23 cellular contexts compared by ENCODE assay signal in genomic region chr10:133254421-133255120, GRCh38. TPM values are rescaled to one million over a fixed set of nuclear protein-coding genes. Genes with fewer than 3 reads are reported as not detected.
DNase-seq lines count a peak whose midpoint lies in the region; ATAC-seq, FAIRE-seq and TF ChIP-seq lines count a peak whose summit lies in the region.
"Had no signal": no experiment of that assay in that cellular context is flagged by ENCODE, and none has a peak within 500 bp of the region (broad histone marks: within the 10 kb centered on the region; RNA-seq: fewer than 3 reads in every experiment).

No MANE protein-coding gene starts in this region.

- no peak overlapping the region for H3K4me2 ChIP-seq in HepG2 (ENCODE audit: low read depth, low read length)
- H3K4me2 ChIP-seq: A549, KMS-11, PC-9 had no signal

- H4K20me1 ChIP-seq in HepG2 (ENCODE audit: insufficient read depth, low read length), result no peaks in the 10 kb centered on the region

- intact Hi-C loops in HepG2 (cut with micrococcal nuclease; ENCODE audit: unreplicated experiment), result no loop called here
- intact Hi-C loops in right lobe of liver (cut with DNase I), result no loop called here
- intact Hi-C loops in adrenal gland (cut with DNase I), result no loop called here

- no TSS peak for BruUV-seq in HepG2 (replicated peaks; lab: Mats Ljungman, UMichigan)

- CTCF ChIA-PET in HepG2 (lab: Yijun Ruan, JAX; ENCODE audit: low intra/inter-chr PET ratio, low total read pairs), result no interaction called here

- H3K79me2 ChIP-seq in HepG2 (ENCODE audit: insufficient read depth, low read length), result no peaks in the 10 kb centered on the region

- peaks cover 0 to 9% (median 3%) of the 10 kb centered on the region in 5 donors for H3K27me3 Mint-ChIP-seq in naive thymus-derived CD8-positive, alpha-beta T cell
- peaks cover 0 to 4% of the 10 kb centered on the region in 2 donors for H3K27me3 Mint-ChIP-seq in natural killer cell treated with Interleukin-12 subunit alpha and Interleukin-12 subunit beta and Interleukin-15 and Interleukin-18, amount 100 ng/mL, for 72 hours

- FAIRE-seq in HepG2 (lab: Jason Lieb, UNC), result no peak
- FAIRE-seq: A549, G401.6 had no signal

- H3K9me3 ChIP-seq in HepG2 (ENCODE audit: low read length) (no peaks in the 10 kb centered on the region), right lobe of liver (no peaks in the 10 kb centered on the region), adrenal gland (replicated peaks in 1 of 3) (no peaks in the 10 kb centered on the region)
- H3K9me3 ChIP-seq: A549, HAP-1 had no signal

- H3K36me3 Mint-ChIP-seq in naive thymus-derived CD8-positive, alpha-beta T cell, result no peaks in the 10 kb centered on the region
- H3K36me3 Mint-ChIP-seq in natural killer cell treated with Interleukin-12 subunit alpha and Interleukin-12 subunit beta and Interleukin-15 and Interleukin-18, amount 100 ng/mL, for 72 hours, result no peaks in the 10 kb centered on the region

- H3K4me1 Mint-ChIP-seq in naive thymus-derived CD8-positive, alpha-beta T cell, result peaks cover 12 to 27% (median 23%) of the 10 kb centered on the region in 4 donors
- H3K4me1 Mint-ChIP-seq in natural killer cell treated with Interleukin-12 subunit alpha and Interleukin-12 subunit beta and Interleukin-15 and Interleukin-18, amount 100 ng/mL, for 72 hours (ENCODE audit: low read depth in 2 of 2), result peaks cover 10 to 13% of the 10 kb centered on the region in 2 donors

- H3K27me3 ChIP-seq in HepG2 (ENCODE audit: control insufficient read depth in 1 of 2, insufficient read depth in 2 of 2, low read length in 2 of 2) (peaks cover 18 to 72% of the 10 kb centered on the region in 2 experiments), right lobe of liver (no peaks in the 10 kb centered on the region), adrenal gland (no peaks in the 10 kb centered on the region)

- ATAC-seq in HepG2 (no peak), right lobe of liver (no peak), GM19452 (IDR thresholded peaks at IDR 0.05; ENCODE audit: unreplicated experiment) (no peak)
- no peak for ATAC-seq in naive thymus-derived CD8-positive, alpha-beta T cell
- no peak for ATAC-seq in natural killer cell treated with Interleukin-12 subunit alpha and Interleukin-12 subunit beta and Interleukin-15 and Interleukin-18, amount 100 ng/mL, for 72 hours
- ATAC-seq: A549, SK-N-SH treated with all-trans-retinoic acid at 6 μM for 48 hours had no signal

- DNase-seq in HepG2 (ENCODE audit: low spot score), result no peak
- no peak for DNase-seq in right lobe of liver
- peak in 6 of 7 donors; percentile 57 to 72 (median 62) for DNase-seq in adrenal gland
- no peak for DNase-seq in naive thymus-derived CD8-positive, alpha-beta T cell
- DNase-seq in NCI-H226, result no peak
- DNase-seq in natural killer cell treated with Interleukin-12 subunit alpha and Interleukin-12 subunit beta and Interleukin-15 and Interleukin-18, amount 100 ng/mL, for 72 hours (ENCODE audit: low spot score), result no peak
- no peak for DNase-seq in activated CD4-positive, alpha-beta T cell treated with anti-CD3 and anti-CD28 coated beads, Interleukin-2, amount 50 U/mL, for 4 hours
- DNase-seq: C1 segment of cervical spinal cord, DMS 273 treated with DMSO at 0.1 percent for 48 hours, MV-4-11, NCI-H1694 treated with DMSO at 0.1 percent for 48 hours, NCI-H2107, NCI-H345, NCI-H524 treated with DMSO at 0.1 percent for 48 hours, PC-9, SIG-M5 had no signal

- in situ Hi-C loops in HepG2 (cut with HindIII; ENCODE audit: extremely low pct_ligation_motif_present, low pct_unique_long_range_greater_than_20kb), result no loop called here

- H2AFZ ChIP-seq in HepG2 (ENCODE audit: low read length), result no peak overlapping the region
- H2AFZ ChIP-seq: PC-9 had no signal

- TF ChIP-seq POLR2A in HepG2 (IDR thresholded peaks at IDR 0.05; ENCODE audit: insufficient read depth in 1 of 2, low read depth in 2 of 2, low read length in 2 of 2) (no peak), right lobe of liver (IDR thresholded peaks at IDR 0.05) (no peak), adrenal gland (IDR thresholded peaks at IDR 0.05) (peak in 1 of 2 donors; percentile 52)

- H3K36me3 ChIP-seq in HepG2 (replicated peaks in 1 of 2; ENCODE audit: control insufficient read depth in 1 of 2, insufficient read depth in 2 of 2, low read length in 2 of 2) (no peaks in the 10 kb centered on the region), right lobe of liver (no peaks in the 10 kb centered on the region), adrenal gland (replicated peaks in 1 of 2) (no peaks in the 10 kb centered on the region)
- H3K36me3 ChIP-seq: HAP-1 had no signal

- POLR2A ChIA-PET in HepG2 (lab: Yijun Ruan, JAX), result no interaction called here
- POLR2A ChIA-PET in naive thymus-derived CD8-positive, alpha-beta T cell (lab: Charles Lee), result no interaction called here

- no peak overlapping the region for H3K4me3 Mint-ChIP-seq in naive thymus-derived CD8-positive, alpha-beta T cell
- no peak overlapping the region for H3K4me3 Mint-ChIP-seq in natural killer cell treated with Interleukin-12 subunit alpha and Interleukin-12 subunit beta and Interleukin-15 and Interleukin-18, amount 100 ng/mL, for 72 hours

- H3K4me1 ChIP-seq in HepG2 (ENCODE audit: insufficient read depth, low read length), result peaks cover 35% of the 10 kb centered on the region
- peaks cover 0 to 9% (median 0%) of the 10 kb centered on the region in 4 donors for H3K4me1 ChIP-seq in right lobe of liver
- H3K4me1 ChIP-seq in adrenal gland (replicated peaks in 1 of 2), result peaks cover 39 to 63% of the 10 kb centered on the region in 2 donors

- H3K9ac ChIP-seq in HepG2 (ENCODE audit: insufficient read depth, low read depth, low read length), result no peak overlapping the region
- H3K9ac ChIP-seq: KMS-11 had no signal

- WGBS in HepG2 (ENCODE audit: low lambda C conversion rate), result 9% methylated on average over 10 of the region's 13 CpGs
- WGBS in right lobe of liver (ENCODE audit: insufficient coverage, low coverage, low lambda C conversion rate, missing lambda C conversion rate), result 58% methylated on average over 5 of the region's 13 CpGs
- 28 to 47% (median 37%) methylated on average over 6 to 13 of the region's 13 CpGs for WGBS in adrenal gland, 4 donors

- H3K9me3 Mint-ChIP-seq in naive thymus-derived CD8-positive, alpha-beta T cell, result no peaks in the 10 kb centered on the region
- H3K9me3 Mint-ChIP-seq in natural killer cell treated with Interleukin-12 subunit alpha and Interleukin-12 subunit beta and Interleukin-15 and Interleukin-18, amount 100 ng/mL, for 72 hours, result no peaks in the 10 kb centered on the region

- H3K27ac ChIP-seq in HepG2 (ENCODE audit: extremely low read length, insufficient read depth, low read length) (no peak overlapping the region), right lobe of liver (no peak overlapping the region), adrenal gland (peak overlapping the region; percentile 38 to 87 (median 83))
- H3K27ac ChIP-seq: A549, KMS-11, PC-9, RWPE1 had no signal

- TF ChIP-seq CTCF in HepG2 (CRISPR knock-in tag; IDR thresholded peaks at IDR 0.05) (no peak), right lobe of liver (IDR thresholded peaks at IDR 0.05) (no peak), adrenal gland (IDR thresholded peaks at IDR 0.05) (no peak)

- H3K27ac Mint-ChIP-seq in naive thymus-derived CD8-positive, alpha-beta T cell, result peak overlapping the region in 7 of 10 donors; percentile 3 to 71 (median 50)
- H3K27ac Mint-ChIP-seq in natural killer cell treated with Interleukin-12 subunit alpha and Interleukin-12 subunit beta and Interleukin-15 and Interleukin-18, amount 100 ng/mL, for 72 hours, result no peak overlapping the region

- TF ChIP-seq EP300 in HepG2 (IDR thresholded peaks at IDR 0.05; ENCODE audit: low read depth in 2 of 2, low read length in 2 of 2) (no peak), HepG2 (CRISPR knock-in tag; IDR thresholded peaks at IDR 0.05; ENCODE audit: borderline replicate concordance) (no peak)

- H3K4me3 ChIP-seq in HepG2 (replicated peaks in 1 of 3; ENCODE audit: insufficient read depth in 1 of 3, low read depth in 2 of 3, low read length in 3 of 3), result no peak overlapping the region
- H3K4me3 ChIP-seq in right lobe of liver, result no peak overlapping the region
- H3K4me3 ChIP-seq in adrenal gland, result no peak overlapping the region
- H3K4me3 ChIP-seq: A549, HAP-1, PC-9 had no signal

- no peak for TF ChIP-seq RAD21 in HepG2 (CRISPR knock-in tag; IDR thresholded peaks at IDR 0.05)

RNA-seq across cellular contexts. Expression of gene VENTX, which starts 16.9 kb away (rescaled TPM):
- total RNA-seq in HepG2 (2016; rRNA removed; fragmentation: Illumina TruSeq; extraction: Trizol) (not detected in 2 replicates), right lobe of liver (under 1 TPM; 0.09 to 0.38 (median 0.19) TPM), adrenal gland (1 to 10 TPM in 6 of 8 donors, under 1 TPM in 2; 0.24 to 3.0 (median 1.4) TPM)
- not detected in 2 replicates for total RNA-seq in HepG2 (2016; cell fraction: cytosol; rRNA removed; fragmentation: Illumina TruSeq; extraction: Trizol; ENCODE audit: low read depth)
- total RNA-seq in HepG2 (2016; cell fraction: insoluble cytoplasmic fraction; rRNA removed; fragmentation: Illumina TruSeq; extraction: Trizol), result not detected in 2 replicates
- not detected in 2 replicates for total RNA-seq in HepG2 (2016; cell fraction: membrane; rRNA removed; fragmentation: Illumina TruSeq; extraction: Trizol)
- not detected in 2 replicates for total RNA-seq in HepG2 (2016; cell fraction: nucleus; rRNA removed; fragmentation: Illumina TruSeq; extraction: Trizol)
- polyA plus RNA-seq in HepG2 (2011; rRNA removed) (not detected in 2 replicates), adrenal gland (1 to 10 TPM in 2 of 3 donors, under 1 TPM in 1; 0.26 to 4.4 (median 1.7) TPM)
- not detected in 2 replicates for polyA plus RNA-seq in HepG2 (2011; cell fraction: cytosol; rRNA removed)
- not detected in 2 replicates for polyA plus RNA-seq in HepG2 (2011; cell fraction: nucleus; rRNA removed)
- polyA plus RNA-seq in HepG2 (2012), result not detected in 2 replicates
- polyA plus RNA-seq in HepG2 (2016; cell fraction: cytosol; fragmentation: Illumina TruSeq; extraction: Trizol; ENCODE audit: low read depth), result not detected in 2 replicates
- not detected in 2 replicates for polyA plus RNA-seq in HepG2 (2016; cell fraction: insoluble cytoplasmic fraction; fragmentation: Illumina TruSeq; extraction: Trizol; ENCODE audit: low read depth)
- not detected in 2 replicates for polyA plus RNA-seq in HepG2 (2016; cell fraction: membrane; fragmentation: Illumina TruSeq; extraction: Trizol; ENCODE audit: low read depth)
- not detected in 2 replicates for polyA plus RNA-seq in HepG2 (2016; cell fraction: nucleus; fragmentation: Illumina TruSeq; extraction: Trizol; ENCODE audit: insufficient read depth, low read depth)
- polyA minus RNA-seq in HepG2 (2011; rRNA and poly(A)+ RNA removed; ENCODE audit: low replicate concordance), result not detected in 2 replicates
- not detected in 2 replicates for polyA minus RNA-seq in HepG2 (2011; cell fraction: cytosol; rRNA and poly(A)+ RNA removed)
- not detected in 2 replicates for polyA minus RNA-seq in HepG2 (2011; cell fraction: nucleus; rRNA and poly(A)+ RNA removed)
- total RNA-seq in naive thymus-derived CD8-positive, alpha-beta T cell, result not detected
- polyA plus RNA-seq in naive thymus-derived CD8-positive, alpha-beta T cell, result not detected
- total RNA-seq in natural killer cell treated with Interleukin-12 subunit alpha and Interleukin-12 subunit beta and Interleukin-15 and Interleukin-18, amount 100 ng/mL, for 72 hours, result not detected
- total RNA-seq: PC-9 had no signal
- polyA plus RNA-seq: A549 had no signal

RNA-seq across cellular contexts. Expression of gene ADAM8, which starts 22.1 kb away (rescaled TPM):
- total RNA-seq in HepG2 (2016; rRNA removed; fragmentation: Illumina TruSeq; extraction: Trizol) (0.07 and 0.93 TPM in 2 replicates), right lobe of liver (1 to 10 TPM; 2.6 to 8.8 (median 5.2) TPM), adrenal gland (1 to 10 TPM; 1.8 to 5.3 (median 3.8) TPM)
- not detected in 2 replicates for total RNA-seq in HepG2 (2016; cell fraction: cytosol; rRNA removed; fragmentation: Illumina TruSeq; extraction: Trizol; ENCODE audit: low read depth)
- total RNA-seq in HepG2 (2016; cell fraction: insoluble cytoplasmic fraction; rRNA removed; fragmentation: Illumina TruSeq; extraction: Trizol), result 0.37 TPM in 1 of 2 replicates, not detected in the other
- total RNA-seq in HepG2 (2016; cell fraction: membrane; rRNA removed; fragmentation: Illumina TruSeq; extraction: Trizol), result 0.06 TPM in 1 of 2 replicates, not detected in the other
- 0.34 and 0.50 TPM in 2 replicates for total RNA-seq in HepG2 (2016; cell fraction: nucleus; rRNA removed; fragmentation: Illumina TruSeq; extraction: Trizol)
- polyA plus RNA-seq in HepG2 (2011; rRNA removed) (0.24 and 0.65 TPM in 2 replicates), adrenal gland (1 to 10 TPM in 2 of 3 donors, under 1 TPM in 1; 0.66 to 7.7 (median 5.2) TPM)
- 0.04 and 0.11 TPM in 2 replicates for polyA plus RNA-seq in HepG2 (2011; cell fraction: cytosol; rRNA removed)
- polyA plus RNA-seq in HepG2 (2011; cell fraction: nucleus; rRNA removed), result 4.2 and 6.4 TPM in 2 replicates
- polyA plus RNA-seq in HepG2 (2012), result 0.08 and 0.77 TPM in 2 replicates
- not detected in 2 replicates for polyA plus RNA-seq in HepG2 (2016; cell fraction: cytosol; fragmentation: Illumina TruSeq; extraction: Trizol; ENCODE audit: low read depth)
- not detected in 2 replicates for polyA plus RNA-seq in HepG2 (2016; cell fraction: insoluble cytoplasmic fraction; fragmentation: Illumina TruSeq; extraction: Trizol; ENCODE audit: low read depth)
- 0.06 TPM in 1 of 2 replicates, not detected in the other for polyA plus RNA-seq in HepG2 (2016; cell fraction: membrane; fragmentation: Illumina TruSeq; extraction: Trizol; ENCODE audit: low read depth)
- polyA plus RNA-seq in HepG2 (2016; cell fraction: nucleus; fragmentation: Illumina TruSeq; extraction: Trizol; ENCODE audit: insufficient read depth, low read depth), result 0.60 and 0.63 TPM in 2 replicates
- 0.06 and 2.8 TPM in 2 replicates for polyA minus RNA-seq in HepG2 (2011; rRNA and poly(A)+ RNA removed; ENCODE audit: low replicate concordance)
- not detected in 2 replicates for polyA minus RNA-seq in HepG2 (2011; cell fraction: cytosol; rRNA and poly(A)+ RNA removed)
- 1.6 and 1.7 TPM in 2 replicates for polyA minus RNA-seq in HepG2 (2011; cell fraction: nucleus; rRNA and poly(A)+ RNA removed)
- total RNA-seq in naive thymus-derived CD8-positive, alpha-beta T cell, result 1 to 10 TPM; 8.5 to 9.4 TPM
- 10 to 100 TPM in 1 of 3 donors, 1 to 10 TPM in 2; 7.8 to 28.4 (median 9.5) TPM for polyA plus RNA-seq in naive thymus-derived CD8-positive, alpha-beta T cell
- 100 to 1,000 TPM; 202 to 211 TPM for total RNA-seq in natural killer cell treated with Interleukin-12 subunit alpha and Interleukin-12 subunit beta and Interleukin-15 and Interleukin-18, amount 100 ng/mL, for 72 hours

RNA-seq across cellular contexts. Expression of gene UTF1, which starts 24.6 kb away (rescaled TPM):
- total RNA-seq in HepG2 (2016; rRNA removed; fragmentation: Illumina TruSeq; extraction: Trizol) (not detected in 2 replicates), right lobe of liver (not detected), adrenal gland (under 1 TPM in 1 of 8 donors, not detected in 7; 0.19 TPM)
- total RNA-seq in HepG2 (2016; cell fraction: cytosol; rRNA removed; fragmentation: Illumina TruSeq; extraction: Trizol; ENCODE audit: low read depth), result not detected in 2 replicates
- not detected in 2 replicates for total RNA-seq in HepG2 (2016; cell fraction: insoluble cytoplasmic fraction; rRNA removed; fragmentation: Illumina TruSeq; extraction: Trizol)
- not detected in 2 replicates for total RNA-seq in HepG2 (2016; cell fraction: membrane; rRNA removed; fragmentation: Illumina TruSeq; extraction: Trizol)
- not detected in 2 replicates for total RNA-seq in HepG2 (2016; cell fraction: nucleus; rRNA removed; fragmentation: Illumina TruSeq; extraction: Trizol)
- polyA plus RNA-seq in HepG2 (2011; rRNA removed) (not detected in 2 replicates), adrenal gland (under 1 TPM in 1 of 3 donors, not detected in 2; 0.24 TPM)
- not detected in 2 replicates for polyA plus RNA-seq in HepG2 (2011; cell fraction: cytosol; rRNA removed)
- not detected in 2 replicates for polyA plus RNA-seq in HepG2 (2011; cell fraction: nucleus; rRNA removed)
- not detected in 2 replicates for polyA plus RNA-seq in HepG2 (2012)
- not detected in 2 replicates for polyA plus RNA-seq in HepG2 (2016; cell fraction: cytosol; fragmentation: Illumina TruSeq; extraction: Trizol; ENCODE audit: low read depth)
- polyA plus RNA-seq in HepG2 (2016; cell fraction: insoluble cytoplasmic fraction; fragmentation: Illumina TruSeq; extraction: Trizol; ENCODE audit: low read depth), result not detected in 2 replicates
- not detected in 2 replicates for polyA plus RNA-seq in HepG2 (2016; cell fraction: membrane; fragmentation: Illumina TruSeq; extraction: Trizol; ENCODE audit: low read depth)
- polyA plus RNA-seq in HepG2 (2016; cell fraction: nucleus; fragmentation: Illumina TruSeq; extraction: Trizol; ENCODE audit: insufficient read depth, low read depth), result not detected in 2 replicates
- polyA minus RNA-seq in HepG2 (2011; rRNA and poly(A)+ RNA removed; ENCODE audit: low replicate concordance), result not detected in 2 replicates
- polyA minus RNA-seq in HepG2 (2011; cell fraction: cytosol; rRNA and poly(A)+ RNA removed), result not detected in 2 replicates
- not detected in 2 replicates for polyA minus RNA-seq in HepG2 (2011; cell fraction: nucleus; rRNA and poly(A)+ RNA removed)
- not detected for total RNA-seq in naive thymus-derived CD8-positive, alpha-beta T cell
- not detected for polyA plus RNA-seq in naive thymus-derived CD8-positive, alpha-beta T cell
- total RNA-seq in natural killer cell treated with Interleukin-12 subunit alpha and Interleukin-12 subunit beta and Interleukin-15 and Interleukin-18, amount 100 ng/mL, for 72 hours, result not detected
- total RNA-seq: PC-9 had no signal
- polyA plus RNA-seq: A549 had no signal

RNA-seq across cellular contexts. Expression of gene TUBGCP2, which starts 54.1 kb away (rescaled TPM):
- 34.5 and 44.1 TPM in 2 replicates for total RNA-seq in HepG2 (2016; rRNA removed; fragmentation: Illumina TruSeq; extraction: Trizol)
- 7.2 and 8.9 TPM in 2 replicates for total RNA-seq in HepG2 (2016; cell fraction: cytosol; rRNA removed; fragmentation: Illumina TruSeq; extraction: Trizol; ENCODE audit: low read depth)
- total RNA-seq in HepG2 (2016; cell fraction: insoluble cytoplasmic fraction; rRNA removed; fragmentation: Illumina TruSeq; extraction: Trizol), result 37.9 and 41.1 TPM in 2 replicates
- total RNA-seq in HepG2 (2016; cell fraction: membrane; rRNA removed; fragmentation: Illumina TruSeq; extraction: Trizol), result 17.0 and 24.0 TPM in 2 replicates
- 16.5 and 20.7 TPM in 2 replicates for total RNA-seq in HepG2 (2016; cell fraction: nucleus; rRNA removed; fragmentation: Illumina TruSeq; extraction: Trizol)
- polyA plus RNA-seq in HepG2 (2011; rRNA removed), result 21.3 and 22.6 TPM in 2 replicates
- 14.3 and 19.4 TPM in 2 replicates for polyA plus RNA-seq in HepG2 (2011; cell fraction: cytosol; rRNA removed)
- polyA plus RNA-seq in HepG2 (2011; cell fraction: nucleus; rRNA removed), result 51.6 and 62.8 TPM in 2 replicates
- polyA plus RNA-seq in HepG2 (2012), result 17.9 and 24.1 TPM in 2 replicates
- polyA plus RNA-seq in HepG2 (2016; cell fraction: cytosol; fragmentation: Illumina TruSeq; extraction: Trizol; ENCODE audit: low read depth), result 4.7 and 4.8 TPM in 2 replicates
- 34.0 and 36.8 TPM in 2 replicates for polyA plus RNA-seq in HepG2 (2016; cell fraction: insoluble cytoplasmic fraction; fragmentation: Illumina TruSeq; extraction: Trizol; ENCODE audit: low read depth)
- 8.5 and 11.7 TPM in 2 replicates for polyA plus RNA-seq in HepG2 (2016; cell fraction: membrane; fragmentation: Illumina TruSeq; extraction: Trizol; ENCODE audit: low read depth)
- 51.1 and 52.9 TPM in 2 replicates for polyA plus RNA-seq in HepG2 (2016; cell fraction: nucleus; fragmentation: Illumina TruSeq; extraction: Trizol; ENCODE audit: insufficient read depth, low read depth)
- 49.0 and 64.6 TPM in 2 replicates for polyA minus RNA-seq in HepG2 (2011; rRNA and poly(A)+ RNA removed; ENCODE audit: low replicate concordance)
- 16.4 and 17.1 TPM in 2 replicates for polyA minus RNA-seq in HepG2 (2011; cell fraction: cytosol; rRNA and poly(A)+ RNA removed)
- polyA minus RNA-seq in HepG2 (2011; cell fraction: nucleus; rRNA and poly(A)+ RNA removed), result 29.6 and 40.8 TPM in 2 replicates
- total RNA-seq in right lobe of liver, result 10 to 100 TPM; 19.6 to 30.0 (median 25.6) TPM
- total RNA-seq in adrenal gland, result 10 to 100 TPM; 30.9 to 77.8 (median 62.0) TPM
- 100 to 1,000 TPM in 2 of 3 donors, 10 to 100 TPM in 1; 54.1 to 234 (median 145) TPM for polyA plus RNA-seq in adrenal gland
- 10 to 100 TPM; 61.4 to 72.9 TPM for total RNA-seq in naive thymus-derived CD8-positive, alpha-beta T cell
- polyA plus RNA-seq in naive thymus-derived CD8-positive, alpha-beta T cell, result 10 to 100 TPM; 24.7 to 35.6 (median 32.0) TPM
- total RNA-seq in natural killer cell treated with Interleukin-12 subunit alpha and Interleukin-12 subunit beta and Interleukin-15 and Interleukin-18, amount 100 ng/mL, for 72 hours, result 10 to 100 TPM; 53.3 to 58.2 TPM

RNA-seq across cellular contexts. Expression of gene ZNF511, which starts 54.1 kb away (rescaled TPM):
- total RNA-seq in HepG2 (2016; rRNA removed; fragmentation: Illumina TruSeq; extraction: Trizol) (53.4 and 66.4 TPM in 2 replicates), right lobe of liver (10 to 100 TPM; 17.4 to 30.2 (median 25.9) TPM), adrenal gland (10 to 100 TPM; 19.6 to 45.4 (median 39.9) TPM)
- total RNA-seq in HepG2 (2016; cell fraction: cytosol; rRNA removed; fragmentation: Illumina TruSeq; extraction: Trizol; ENCODE audit: low read depth), result 127 and 151 TPM in 2 replicates
- total RNA-seq in HepG2 (2016; cell fraction: insoluble cytoplasmic fraction; rRNA removed; fragmentation: Illumina TruSeq; extraction: Trizol), result 45.9 and 63.3 TPM in 2 replicates
- 118 and 128 TPM in 2 replicates for total RNA-seq in HepG2 (2016; cell fraction: membrane; rRNA removed; fragmentation: Illumina TruSeq; extraction: Trizol)
- total RNA-seq in HepG2 (2016; cell fraction: nucleus; rRNA removed; fragmentation: Illumina TruSeq; extraction: Trizol), result 24.0 and 36.2 TPM in 2 replicates
- polyA plus RNA-seq in HepG2 (2011; rRNA removed) (35.6 and 37.0 TPM in 2 replicates), adrenal gland (100 to 1,000 TPM in 2 of 3 donors, 10 to 100 TPM in 1; 20.0 to 146 (median 102) TPM)
- polyA plus RNA-seq in HepG2 (2011; cell fraction: cytosol; rRNA removed), result 27.9 and 34.4 TPM in 2 replicates
- 40.1 and 48.7 TPM in 2 replicates for polyA plus RNA-seq in HepG2 (2011; cell fraction: nucleus; rRNA removed)
- 30.0 and 30.3 TPM in 2 replicates for polyA plus RNA-seq in HepG2 (2012)
- 150 and 156 TPM in 2 replicates for polyA plus RNA-seq in HepG2 (2016; cell fraction: cytosol; fragmentation: Illumina TruSeq; extraction: Trizol; ENCODE audit: low read depth)
- 57.9 and 63.8 TPM in 2 replicates for polyA plus RNA-seq in HepG2 (2016; cell fraction: insoluble cytoplasmic fraction; fragmentation: Illumina TruSeq; extraction: Trizol; ENCODE audit: low read depth)
- 121 and 129 TPM in 2 replicates for polyA plus RNA-seq in HepG2 (2016; cell fraction: membrane; fragmentation: Illumina TruSeq; extraction: Trizol; ENCODE audit: low read depth)
- polyA plus RNA-seq in HepG2 (2016; cell fraction: nucleus; fragmentation: Illumina TruSeq; extraction: Trizol; ENCODE audit: insufficient read depth, low read depth), result 62.1 and 62.9 TPM in 2 replicates
- polyA minus RNA-seq in HepG2 (2011; rRNA and poly(A)+ RNA removed; ENCODE audit: low replicate concordance), result 48.5 and 63.6 TPM in 2 replicates
- polyA minus RNA-seq in HepG2 (2011; cell fraction: cytosol; rRNA and poly(A)+ RNA removed), result 11.6 and 21.1 TPM in 2 replicates
- 13.3 and 16.2 TPM in 2 replicates for polyA minus RNA-seq in HepG2 (2011; cell fraction: nucleus; rRNA and poly(A)+ RNA removed)
- 10 to 100 TPM; 38.0 to 38.3 TPM for total RNA-seq in naive thymus-derived CD8-positive, alpha-beta T cell
- 10 to 100 TPM; 75.9 to 80.4 (median 79.2) TPM for polyA plus RNA-seq in naive thymus-derived CD8-positive, alpha-beta T cell
- 10 to 100 TPM; 38.1 to 73.2 TPM for total RNA-seq in natural killer cell treated with Interleukin-12 subunit alpha and Interleukin-12 subunit beta and Interleukin-15 and Interleukin-18, amount 100 ng/mL, for 72 hours

Comparison
In these comparisons a context has a peak if more than half of its experiments do, and no peak if none do; other contexts are left out.
1. DNase-seq: peak in adrenal gland (6 of 7); none in HepG2 (single experiment), right lobe of liver (0 of 3), naive thymus-derived CD8-positive, alpha-beta T cell (0 of 10), NCI-H226 (single experiment), natural killer cell treated with Interleukin-12 subunit alpha and Interleukin-12 subunit beta and Interleukin-15 and Interleukin-18, amount 100 ng/mL, for 72 hours (single experiment) and activated CD4-positive, alpha-beta T cell treated with anti-CD3 and anti-CD28 coated beads, Interleukin-2, amount 50 U/mL, for 4 hours (0 of 2).
2. H3K27ac ChIP-seq: peak in adrenal gland (5 of 5); none in HepG2 (single experiment) and right lobe of liver (0 of 3).
3. H3K27ac Mint-ChIP-seq: peak in naive thymus-derived CD8-positive, alpha-beta T cell (7 of 10); none in natural killer cell treated with Interleukin-12 subunit alpha and Interleukin-12 subunit beta and Interleukin-15 and Interleukin-18, amount 100 ng/mL, for 72 hours (0 of 2).
4. RNA of gene ADAM8, which starts 22.1 kb away (total RNA-seq): 202 to 211 TPM in natural killer cell treated with Interleukin-12 subunit alpha and Interleukin-12 subunit beta and Interleukin-15 and Interleukin-18, amount 100 ng/mL, for 72 hours; 8.5 to 9.4 TPM in naive thymus-derived CD8-positive, alpha-beta T cell, 2.6 to 8.8 TPM in right lobe of liver, 1.8 to 5.3 TPM in adrenal gland and 0.06 to 0.93 TPM in HepG2; every median in the first group is over 10 times any median in the second.